ENCODE assay signal across 37 cellular contexts in the genomic region with DNA sequence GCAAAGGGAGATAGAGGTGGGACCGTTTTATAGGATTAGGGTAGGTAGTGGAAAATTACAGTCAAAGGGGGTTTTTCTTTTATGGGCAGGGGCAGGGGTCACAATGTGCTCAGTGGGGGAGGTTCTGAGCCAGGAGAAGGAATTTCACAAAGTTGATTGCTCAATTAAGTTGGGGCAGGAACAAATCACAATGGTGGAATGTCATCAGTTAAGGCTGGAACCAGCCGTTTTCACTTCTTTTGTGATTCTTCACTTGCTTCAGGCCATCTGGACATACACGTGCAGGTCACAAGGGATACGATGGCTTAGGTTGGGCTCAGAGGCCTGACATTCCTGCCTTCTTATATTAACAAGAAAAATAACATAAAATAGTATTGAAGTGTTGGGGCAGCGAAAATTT.
"Had no signal": no experiment of that assay in that cellular context is flagged by ENCODE, and none has a peak within 500 bp of the region (broad histone marks: within the 10 kb centered on the region; RNA-seq: fewer than 3 reads in every experiment).

No MANE protein-coding gene starts in this region.

- H3K27me3 Mint-ChIP-seq: activated B cell treated with CpG ODN at 0.5 μM for 24 hours; activated CD4-positive, alpha-beta memory T cell treated with anti-CD3 and anti-CD28 coated beads for 36 hours; activated CD4-positive, alpha-beta T cell treated with anti-CD3 and anti-CD28 coated beads, Interleukin-2, amount 10 ng/mL, durations not matched to agents 24 days and 14 days; activated CD8-positive, alpha-beta T cell treated with anti-CD3 and anti-CD28 coated beads for 36 hours; activated naive CD4-positive, alpha-beta T cell treated with anti-CD3 and anti-CD28 coated beads, Interleukin-2, amount 50 U/mL, for 24 hours; activated naive CD8-positive, alpha-beta T cell; activated naive CD8-positive, alpha-beta T cell treated with anti-CD3 and anti-CD28 coated beads, Interleukin-2, amount 10 ng/mL, durations not matched to agents 7 days and 5 days; activated naive CD8-positive, alpha-beta T cell treated with anti-CD3 and anti-CD28 coated beads, Interleukin-2, amount 50 U/mL, for 24 hours; activated T-helper 17 cell treated with anti-CD3 and anti-CD28 coated beads, Interleukin-2, amount 50 U/mL, for 72 hours; central memory CD8-positive, alpha-beta T cell had no signal

- H3K27ac Mint-ChIP-seq: activated B cell treated with CpG ODN at 0.5 μM for 24 hours; activated CD4-positive, alpha-beta memory T cell treated with anti-CD3 and anti-CD28 coated beads for 36 hours; activated CD4-positive, alpha-beta T cell treated with anti-CD3 and anti-CD28 coated beads, Interleukin-2, amount 10 ng/mL, durations not matched to agents 24 days and 14 days; activated CD8-positive, alpha-beta T cell treated with anti-CD3 and anti-CD28 coated beads for 36 hours; activated naive CD4-positive, alpha-beta T cell treated with anti-CD3 and anti-CD28 coated beads for 36 hours; activated naive CD4-positive, alpha-beta T cell treated with anti-CD3 and anti-CD28 coated beads, Interleukin-2, amount 50 U/mL, for 24 hours; activated naive CD8-positive, alpha-beta T cell; activated naive CD8-positive, alpha-beta T cell treated with anti-CD3 and anti-CD28 coated beads, Interleukin-2, amount 10 ng/mL, durations not matched to agents 7 days and 5 days; activated naive CD8-positive, alpha-beta T cell treated with anti-CD3 and anti-CD28 coated beads, Interleukin-2, amount 50 U/mL, for 24 hours; activated T-cell treated with anti-CD3 and anti-CD28 coated beads, Interleukin-2, amount 50 U/mL, for 72 hours; activated T-helper 1 cell treated with anti-CD3 and anti-CD28 coated beads, Interleukin-12 subunit alpha, Interleukin-12 subunit beta, Interleukin-2, Interleukin-4 antibody, amounts not matched to agents 30 ng/mL and 10 ng/mL and 1 ng/mL, durations not matched to agents 14 hours and 24 hours and 36 hours; activated T-helper 17 cell treated with anti-CD3 and anti-CD28 coated beads, Interleukin-2, amount 50 U/mL, for 72 hours; brain; T-helper 1 cell treated with Interleukin-12 subunit alpha and Interleukin-12 subunit beta and Interleukin-4 antibody, amounts not matched to agents 30 μg/mL and 1 μg/mL, for 36 hours; T-helper 2 cell treated with Interferon-gamma antibody and Interleukin-4, amounts not matched to agents 5 μg/mL and 100 μg/mL, for 36 hours had no signal

- H3K27me3 ChIP-seq: ascending aorta, cardiac muscle cell had no signal

- H3K4me1 ChIP-seq: ascending aorta had no signal

- H3K4me1 Mint-ChIP-seq: activated B cell treated with CpG ODN at 0.5 μM for 24 hours; activated CD4-positive, alpha-beta T cell treated with anti-CD3 and anti-CD28 coated beads, Interleukin-2, amount 10 ng/mL, durations not matched to agents 24 days and 14 days; activated naive CD4-positive, alpha-beta T cell treated with anti-CD3 and anti-CD28 coated beads, Interleukin-2, amount 50 U/mL, for 24 hours; activated naive CD8-positive, alpha-beta T cell treated with anti-CD3 and anti-CD28 coated beads, Interleukin-2, amount 10 ng/mL, durations not matched to agents 7 days and 5 days; activated naive CD8-positive, alpha-beta T cell treated with anti-CD3 and anti-CD28 coated beads, Interleukin-2, amount 50 U/mL, for 24 hours; activated T-helper 17 cell treated with anti-CD3 and anti-CD28 coated beads, Interleukin-2, amount 50 U/mL, for 72 hours; brain; central memory CD8-positive, alpha-beta T cell had no signal

- H3K36me3 Mint-ChIP-seq: activated CD4-positive, alpha-beta memory T cell treated with anti-CD3 and anti-CD28 coated beads for 36 hours; activated naive CD4-positive, alpha-beta T cell treated with anti-CD3 and anti-CD28 coated beads, Interleukin-2, amount 50 U/mL, for 24 hours; activated naive CD8-positive, alpha-beta T cell; activated naive CD8-positive, alpha-beta T cell treated with anti-CD3 and anti-CD28 coated beads, Interleukin-2, amount 10 ng/mL, durations not matched to agents 7 days and 5 days; brain had no signal

- DNase-seq: activated B cell treated with CpG ODN at 0.5 μM for 24 hours; activated CD4-positive, alpha-beta memory T cell treated with anti-CD3 and anti-CD28 coated beads for 36 hours; activated CD4-positive, alpha-beta T cell treated with anti-CD3 and anti-CD28 coated beads for 4 hours; activated CD4-positive, alpha-beta T cell treated with anti-CD3 and anti-CD28 coated beads, Interleukin-2, amount 10 ng/mL, durations not matched to agents 24 days and 14 days; activated CD4-positive, alpha-beta T cell treated with anti-CD3 and anti-CD28 coated beads, Interleukin-2, amount 50 U/mL, for 1 hour; activated CD4-positive, alpha-beta T cell treated with anti-CD3 and anti-CD28 coated beads, Interleukin-2, amount 50 U/mL, for 4 hours; activated CD4-positive, CD25-positive, alpha-beta regulatory T cell treated with anti-CD3 and anti-CD28 coated beads, Interleukin-2, amount 50 U/mL, for 72 hours; activated CD8-positive, alpha-beta memory T cell treated with anti-CD3 and anti-CD28 coated beads, Interleukin-2, amount 50 U/mL, for 4 hours; activated CD8-positive, alpha-beta T cell treated with anti-CD3 and anti-CD28 coated beads for 36 hours; activated effector memory CD4-positive, alpha-beta T cell treated with anti-CD3 and anti-CD28 coated beads, Interleukin-2, amount 50 U/mL, for 16 hours; activated gamma-delta T cell treated with Interleukin-2 at 50 U/mL for 16 hours; activated naive CD4-positive, alpha-beta T cell; activated naive CD4-positive, alpha-beta T cell treated with anti-CD3 and anti-CD28 coated beads for 36 hours; activated naive CD8-positive, alpha-beta T cell treated with anti-CD3 and anti-CD28 coated beads, Interleukin-2, amount 10 ng/mL, durations not matched to agents 7 days and 5 days; activated naive CD8-positive, alpha-beta T cell treated with anti-CD3 and anti-CD28 coated beads, Interleukin-2, amount 50 U/mL, for 24 hours; activated T-cell treated with anti-CD3 and anti-CD28 coated beads for 4 hours; activated T-cell treated with anti-CD3 and anti-CD28 coated beads, Interleukin-2, amount 50 U/mL, for 1 hour; activated T-cell treated with anti-CD3 and anti-CD28 coated beads, Interleukin-2, amount 50 U/mL, for 4 hours; activated T-cell treated with anti-CD3 and anti-CD28 coated beads, Interleukin-2, amount 50 U/mL, for 72 hours; amygdala; anterior cingulate cortex; caudate nucleus; cerebellar nuclear complex; T-helper 1 cell; T-helper 2 cell; T-helper 9 cell had no signal

- ATAC-seq: activated CD8-positive, alpha-beta T cell treated with anti-CD3 and anti-CD28 coated beads for 36 hours; activated naive CD8-positive, alpha-beta T cell treated with anti-CD3 and anti-CD28 coated beads, Interleukin-2, amount 50 U/mL, for 24 hours; activated T-cell treated with anti-CD3 and anti-CD28 coated beads, Interleukin-2, amount 50 U/mL, for 4 hours; activated T-cell treated with anti-CD3 and anti-CD28 coated beads, Interleukin-2, amount 50 U/mL, for 72 hours; activated T-helper 17 cell treated with anti-CD3 and anti-CD28 coated beads, Interleukin-2, amount 50 U/mL, for 72 hours had no signal

- H3K27ac ChIP-seq: ascending aorta, cardiac muscle cell, VCaP had no signal

- H3K9me3 Mint-ChIP-seq: activated CD4-positive, alpha-beta T cell treated with anti-CD3 and anti-CD28 coated beads, Interleukin-2, amount 10 ng/mL, durations not matched to agents 24 days and 14 days; activated naive CD8-positive, alpha-beta T cell treated with anti-CD3 and anti-CD28 coated beads, Interleukin-2, amount 10 ng/mL, durations not matched to agents 7 days and 5 days; activated T-helper 1 cell treated with anti-CD3 and anti-CD28 coated beads, Interleukin-12 subunit alpha, Interleukin-12 subunit beta, Interleukin-2, Interleukin-4 antibody, amounts not matched to agents 30 ng/mL and 10 ng/mL and 1 ng/mL, durations not matched to agents 14 hours and 24 hours and 36 hours had no signal

- H3K4me3 ChIP-seq: ascending aorta, cardiac muscle cell had no signal

- H3K36me3 ChIP-seq: ascending aorta, cardiac muscle cell had no signal

- H3K4me3 Mint-ChIP-seq: activated B cell treated with CpG ODN at 0.5 μM for 24 hours; activated CD4-positive, alpha-beta memory T cell treated with anti-CD3 and anti-CD28 coated beads for 36 hours; activated CD4-positive, alpha-beta T cell treated with anti-CD3 and anti-CD28 coated beads, Interleukin-2, amount 10 ng/mL, durations not matched to agents 24 days and 14 days; activated CD8-positive, alpha-beta T cell treated with anti-CD3 and anti-CD28 coated beads for 36 hours; activated naive CD4-positive, alpha-beta T cell treated with anti-CD3 and anti-CD28 coated beads for 36 hours; activated naive CD4-positive, alpha-beta T cell treated with anti-CD3 and anti-CD28 coated beads, Interleukin-2, amount 50 U/mL, for 24 hours; activated naive CD8-positive, alpha-beta T cell; activated naive CD8-positive, alpha-beta T cell treated with anti-CD3 and anti-CD28 coated beads, Interleukin-2, amount 10 ng/mL, durations not matched to agents 7 days and 5 days; activated naive CD8-positive, alpha-beta T cell treated with anti-CD3 and anti-CD28 coated beads, Interleukin-2, amount 50 U/mL, for 24 hours; activated T-cell treated with anti-CD3 and anti-CD28 coated beads, Interleukin-2, amount 50 U/mL, for 4 hours; activated T-cell treated with anti-CD3 and anti-CD28 coated beads, Interleukin-2, amount 50 U/mL, for 72 hours; activated T-helper 1 cell treated with anti-CD3 and anti-CD28 coated beads, Interleukin-12 subunit alpha, Interleukin-12 subunit beta, Interleukin-2, Interleukin-4 antibody, amounts not matched to agents 30 ng/mL and 10 ng/mL and 1 ng/mL, durations not matched to agents 14 hours and 24 hours and 36 hours; activated T-helper 17 cell treated with anti-CD3 and anti-CD28 coated beads, Interleukin-2, amount 50 U/mL, for 72 hours; brain; central memory CD8-positive, alpha-beta T cell; T-helper 1 cell treated with Interleukin-12 subunit alpha and Interleukin-12 subunit beta and Interleukin-4 antibody, amounts not matched to agents 30 μg/mL and 1 μg/mL, for 36 hours; T-helper 2 cell treated with Interferon-gamma antibody and Interleukin-4, amounts not matched to agents 5 μg/mL and 100 μg/mL, for 36 hours had no signal
